8 cellular contexts compared by ENCODE assay signal in the genomic region with DNA sequence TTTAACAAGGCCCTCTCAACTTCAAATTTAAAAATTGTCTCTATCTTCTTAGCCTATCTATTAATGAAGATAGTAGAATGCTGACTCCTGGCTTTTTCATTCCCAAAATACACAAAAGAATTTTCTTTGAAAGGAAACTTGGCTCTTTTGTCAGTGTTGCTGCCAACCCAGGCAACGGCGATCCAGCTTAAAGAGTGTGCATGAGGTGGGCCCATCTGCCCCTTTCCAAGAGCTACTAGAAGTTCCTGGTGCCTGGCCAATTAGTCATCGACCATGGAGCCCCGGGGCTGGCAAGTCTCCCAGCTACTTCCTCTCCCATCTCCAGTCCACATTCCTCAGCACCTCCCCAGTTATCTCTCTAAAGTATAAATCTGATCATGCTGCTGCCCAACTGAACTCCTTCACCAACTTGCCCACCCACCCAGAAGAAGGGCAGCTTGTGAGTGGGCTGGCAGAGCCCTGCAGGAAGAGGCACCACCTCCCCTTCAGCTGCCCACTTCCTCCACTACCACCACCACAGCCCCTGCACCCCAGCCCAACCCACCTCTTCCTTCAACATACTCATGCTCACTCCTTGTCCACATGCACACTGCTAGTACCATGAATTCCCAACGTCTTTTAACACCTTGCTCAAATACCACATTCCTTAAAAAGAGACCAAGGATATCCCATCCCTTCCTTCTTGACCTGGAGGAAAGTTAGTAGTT.
DNase-seq lines count a peak whose midpoint lies in the region; ATAC-seq and TF ChIP-seq lines count a peak whose summit lies in the region.

No MANE protein-coding gene starts in this region.

- ATAC-seq in GM18505 (IDR thresholded peaks at IDR 0.05; ENCODE audit: unreplicated experiment) (no peak), HG03460 (IDR thresholded peaks at IDR 0.05; ENCODE audit: unreplicated experiment) (no peak), HG02973 (IDR thresholded peaks at IDR 0.05; ENCODE audit: unreplicated experiment) (no peak)

- CTCF ChIA-PET in AG04449 (lab: Yijun Ruan, JAX) = interaction anchor here (1.4 kb wide), 1 partner anchor 9 kb away, joined by 5 read pairs; no protein-coding TSS in a partner anchor

- peak; percentile 74 for DNase-seq in AG04449 (ENCODE audit: low read depth, low spot score)
- peak; percentile 84 for DNase-seq in HFF-Myc (ENCODE audit: extremely low read depth, low read depth)
- peak; percentile 93 for DNase-seq in amniotic epithelial cell (ENCODE audit: low read depth)
- DNase-seq in kidney glomerular epithelial cell (lab: John Stamatoyannopoulos, UW) = peak; percentile 79
- DNase-seq in NCI-H1417 (lab: John Stamatoyannopoulos, UW) = no peak

- POLR2A ChIA-PET in AG04449 (lab: Yijun Ruan, JAX) = no interaction called here

- H3K4me3 ChIP-seq in AG04449 (ENCODE audit: low read depth, low read length) (no peak overlapping the region), HFF-Myc (replicated peaks; ENCODE audit: low read depth, low read length) (no peak overlapping the region)

- no peak for TF ChIP-seq POLR2A in GM18505 (IDR thresholded peaks at IDR 0.05; ENCODE audit: borderline replicate concordance, extremely low read depth, insufficient read depth, insufficient read length)

- TF ChIP-seq CTCF in AG04449 (IDR thresholded peaks at IDR 0.05; ENCODE audit: insufficient read depth, low read length, missing control alignments) (no peak), HFF-Myc (IDR thresholded peaks at IDR 0.05; ENCODE audit: low read depth, low read length, missing control alignments) (no peak)

Comparison
In these comparisons a context has a peak if more than half of its experiments do, and no peak if none do; other contexts are left out.
1. DNase-seq: peak in AG04449 (single experiment), HFF-Myc (single experiment), amniotic epithelial cell (single experiment) and kidney glomerular epithelial cell (single experiment); none in NCI-H1417 (0 of 3).